Comparison of ENCODE assay signal across 6 cellular contexts in genomic region chr6:95081949-95082348, GRCh38.
"Had no signal": no experiment of that assay in that cellular context is flagged by ENCODE, and none has a peak within 500 bp of the region (broad histone marks: within the 10 kb centered on the region; RNA-seq: fewer than 3 reads in every experiment).

No MANE protein-coding gene starts in this region.

- FAIRE-seq: HTR-8/SVneo had no signal

- DNase-seq: IMR-90, KBM-7, KG1 had no signal

- H3K27ac ChIP-seq: HL-60, KMS-11 had no signal

- H3K9ac ChIP-seq: KMS-11 had no signal

- H3K4me2 ChIP-seq: KMS-11 had no signal
